Comparison of ENCODE assay signal across 8 cellular contexts in the genomic region with DNA sequence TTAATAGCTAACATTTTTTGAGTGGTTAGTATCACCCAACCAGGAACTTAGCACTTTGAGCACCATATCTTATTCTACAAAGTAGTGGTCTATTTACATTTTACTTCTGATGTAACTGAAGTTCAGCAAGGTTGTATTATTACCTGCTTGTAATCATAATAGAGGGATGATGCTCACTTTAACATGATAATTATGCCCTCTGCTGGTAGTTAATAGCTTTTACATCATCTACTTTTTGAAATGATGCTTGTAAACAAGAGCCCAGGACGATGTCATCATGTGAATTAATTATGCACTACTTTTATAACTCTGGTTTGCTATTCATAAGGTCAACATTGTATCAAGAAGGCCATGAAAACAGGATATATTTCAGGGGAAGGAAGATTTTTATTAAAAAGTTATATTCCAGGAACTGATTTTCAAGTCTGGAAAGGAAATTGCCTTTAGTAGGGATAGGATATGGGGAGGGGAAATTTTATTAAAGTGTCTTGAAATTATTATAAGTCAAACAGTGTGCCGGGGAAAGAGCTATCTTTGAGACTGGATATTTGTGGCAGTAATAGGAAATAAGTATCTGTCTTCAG.
A peak's percentile ranks its signal among the peaks of the same experiment; 100 is the strongest.
DNase-seq lines count a peak whose midpoint lies in the region; ATAC-seq and TF ChIP-seq lines count a peak whose summit lies in the region.

No MANE protein-coding gene starts in this region.

- H3K4me2 ChIP-seq in SU-DHL-6 (ENCODE audit: low read depth, low read length, poor library complexity, severe bottlenecking): no peak overlapping the region

- no peaks in the 10 kb centered on the region for H3K9me2 ChIP-seq in SU-DHL-6 (replicated peaks; ENCODE audit: insufficient read depth, low read length)

- no peak overlapping the region for H3K4me3 ChIP-seq in heart right ventricle
- H3K4me3 ChIP-seq in SU-DHL-6 (ENCODE audit: insufficient read depth, low read length, poor library complexity, severe bottlenecking): no peak overlapping the region

- H3K36me3 ChIP-seq in heart right ventricle (no peaks in the 10 kb centered on the region), SU-DHL-6 (ENCODE audit: low read length) (no peaks in the 10 kb centered on the region)

- no peaks in the 10 kb centered on the region for H3K9me3 ChIP-seq in heart right ventricle
- no peaks in the 10 kb centered on the region for H3K9me3 ChIP-seq in SU-DHL-6 (ENCODE audit: insufficient read depth, low read length)

- no peaks in the 10 kb centered on the region for H3K79me2 ChIP-seq in SU-DHL-6 (ENCODE audit: insufficient read depth, low read length)

- H3K9ac ChIP-seq in SU-DHL-6 (ENCODE audit: low read length): no peak overlapping the region

- H4K20me1 ChIP-seq in SU-DHL-6 (ENCODE audit: low read depth, low read length): no peaks in the 10 kb centered on the region

- TF ChIP-seq CTCF in heart right ventricle (IDR thresholded peaks at IDR 0.05) (peak in 7 of 9 donors; percentile 45 to 65 (median 57)), SU-DHL-6 (IDR thresholded peaks at IDR 0.05; ENCODE audit: insufficient read depth, low read length, poor library complexity, severe bottlenecking) (peak; percentile 68)

- intact Hi-C loops in heart right ventricle (cut with DNase I) (loop anchor here in 9 of 10 donors (5.0 to 10.0 kb wide), 7 partner anchors 33 to 1065 kb away; partner anchors contain the start of gene THSD7A (in 5 of the 9)), Right ventricle myocardium inferior (cut with DNase I) (loop anchor here (5.0 to 10.0 kb wide), 3 partner anchors 33 to 1063 kb away; no protein-coding TSS in a partner anchor)

- 17 to 23% methylated on average over 2 of the region's 2 CpGs for WGBS in heart right ventricle, 2 donors

- no peaks in the 10 kb centered on the region for H3F3A ChIP-seq in SU-DHL-6 (ENCODE audit: insufficient read depth)

- ATAC-seq in heart right ventricle (no peak), Right ventricle myocardium inferior (no peak), HG02571 (IDR thresholded peaks at IDR 0.05; ENCODE audit: unreplicated experiment) (peak; percentile 79)

- DNase-seq in heart right ventricle: no peak
- no peak for DNase-seq in Right ventricle myocardium inferior (ENCODE audit: missing footprints)
- DNase-seq in NCI-H1105 (lab: John Stamatoyannopoulos, UW): peak; percentile 84
- peak; percentile 18 for DNase-seq in glomerular visceral epithelial cell (ENCODE audit: extremely low spot score)
- no peak for DNase-seq in nucleus accumbens (lab: John Stamatoyannopoulos, UW)
- DNase-seq in activated effector memory CD4-positive, alpha-beta T cell treated with Interleukin-2 at 50 U/mL for 16 hours: no peak

- no peak overlapping the region for H2AFZ ChIP-seq in SU-DHL-6 (ENCODE audit: low read depth, low read length, severe bottlenecking)

- no peak overlapping the region for H3K27ac ChIP-seq in heart right ventricle
- H3K27ac ChIP-seq in SU-DHL-6 (ENCODE audit: low read depth, low read length): no peak overlapping the region

- no peaks in the 10 kb centered on the region for H3K4me1 ChIP-seq in heart right ventricle

- H3K27me3 ChIP-seq in heart right ventricle (no peaks in the 10 kb centered on the region), SU-DHL-6 (ENCODE audit: low read length) (0 out of 2 replicates have a peak, but pooled peaks cover 4% of the 10 kb centered on the region)

Comparison
In these comparisons a context has a peak if more than half of its experiments do, and no peak if none do; other contexts are left out.
1. DNase-seq: peak in NCI-H1105 (single experiment) and glomerular visceral epithelial cell (single experiment); none in heart right ventricle (0 of 2), Right ventricle myocardium inferior (single experiment), nucleus accumbens (0 of 56) and activated effector memory CD4-positive, alpha-beta T cell treated with Interleukin-2 at 50 U/mL for 16 hours (single experiment).